In the genomic region with DNA sequence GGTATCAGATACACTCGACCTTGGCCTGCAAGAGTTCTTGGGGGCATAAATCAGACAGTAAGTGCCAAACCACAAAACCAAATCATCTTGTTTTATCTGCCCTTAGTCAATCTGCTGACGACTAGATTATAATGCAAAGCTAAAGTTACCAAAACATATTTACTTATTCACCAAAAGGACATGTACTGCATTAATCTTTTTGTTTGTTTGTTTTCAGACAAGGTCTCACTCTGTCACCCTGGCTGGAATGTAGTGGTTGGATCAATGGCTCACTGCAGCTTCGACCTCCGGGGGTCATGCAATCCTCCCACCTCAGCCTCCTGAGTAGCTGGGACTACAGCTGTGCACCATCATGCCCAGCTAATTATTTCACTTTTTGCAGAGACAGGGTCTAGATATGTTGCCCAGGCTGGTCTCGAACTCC, we compare ENCODE assay signal across 17 cellular contexts.
"Had no signal": no experiment of that assay in that cellular context is flagged by ENCODE, and none has a peak within 500 bp of the region (broad histone marks: within the 10 kb centered on the region; RNA-seq: fewer than 3 reads in every experiment).

No MANE protein-coding gene starts in this region.

- H3K4me1 Mint-ChIP-seq: activated CD4-positive, alpha-beta memory T cell treated with anti-CD3 and anti-CD28 coated beads, Interleukin-2, amount 10 ng/mL, durations not matched to agents 7 days and 5 days; activated CD8-positive, alpha-beta memory T cell treated with anti-CD3 and anti-CD28 coated beads, Interleukin-2, amount 10 ng/mL, durations not matched to agents 7 days and 5 days had no signal

- H3K27ac ChIP-seq: epithelial cell of prostate, gastrocnemius medialis, heart left ventricle, thoracic aorta, upper lobe of left lung had no signal

- H3K27me3 ChIP-seq: gastrocnemius medialis, heart left ventricle, upper lobe of left lung had no signal

- H3K27me3 Mint-ChIP-seq: activated CD4-positive, alpha-beta memory T cell treated with anti-CD3 and anti-CD28 coated beads, Interleukin-2, amount 10 ng/mL, durations not matched to agents 7 days and 5 days; activated CD8-positive, alpha-beta memory T cell treated with anti-CD3 and anti-CD28 coated beads, Interleukin-2, amount 10 ng/mL, durations not matched to agents 7 days and 5 days; activated naive CD8-positive, alpha-beta T cell; effector memory CD8-positive, alpha-beta T cell; naive thymus-derived CD8-positive, alpha-beta T cell; stimulated activated naive B cell treated with anti-CD40 and anti-IgM and Interleukin-4, amounts not matched to agents 10 μg/mL and 1 μg/mL and 100 μg/mL, for 72 hours had no signal

- ATAC-seq: activated CD8-positive, alpha-beta memory T cell treated with anti-CD3 and anti-CD28 coated beads, Interleukin-2, amount 10 ng/mL, durations not matched to agents 7 days and 5 days; effector memory CD8-positive, alpha-beta T cell; gastrocnemius medialis; heart left ventricle; naive thymus-derived CD8-positive, alpha-beta T cell; stimulated activated naive B cell treated with anti-CD40 and anti-IgM and Interleukin-4, amounts not matched to agents 10 μg/mL and 1 μg/mL and 100 μg/mL, for 72 hours had no signal

- H3K27ac Mint-ChIP-seq: activated CD4-positive, alpha-beta memory T cell treated with anti-CD3 and anti-CD28 coated beads, Interleukin-2, amount 10 ng/mL, durations not matched to agents 7 days and 5 days; activated CD8-positive, alpha-beta memory T cell treated with anti-CD3 and anti-CD28 coated beads, Interleukin-2, amount 10 ng/mL, durations not matched to agents 7 days and 5 days; activated naive CD8-positive, alpha-beta T cell; effector memory CD8-positive, alpha-beta T cell; naive thymus-derived CD8-positive, alpha-beta T cell; stimulated activated naive B cell treated with anti-CD40 and anti-IgM and Interleukin-4, amounts not matched to agents 10 μg/mL and 1 μg/mL and 100 μg/mL, for 72 hours had no signal

- H3K36me3 ChIP-seq: gastrocnemius medialis had no signal

- H3K4me1 ChIP-seq: gastrocnemius medialis had no signal

- DNase-seq: activated CD4-positive, alpha-beta memory T cell treated with anti-CD3 and anti-CD28 coated beads, Interleukin-2, amount 10 ng/mL, durations not matched to agents 7 days and 5 days; activated CD4-positive, alpha-beta T cell treated with anti-CD3 and anti-CD28 coated beads for 48 hours; activated CD4-positive, CD25-positive, alpha-beta regulatory T cell; activated CD8-positive, alpha-beta memory T cell treated with anti-CD3 and anti-CD28 coated beads, Interleukin-2, amount 10 ng/mL, durations not matched to agents 7 days and 5 days; amniotic stem cell; caudate nucleus; effector memory CD8-positive, alpha-beta T cell; gastrocnemius medialis; heart left ventricle; naive thymus-derived CD8-positive, alpha-beta T cell; stimulated activated naive B cell treated with anti-CD40 and anti-IgM and Interleukin-4, amounts not matched to agents 10 μg/mL and 1 μg/mL and 100 μg/mL, for 72 hours; T-helper 1 cell; T-helper 9 cell; upper lobe of left lung had no signal

- H3K4me3 ChIP-seq: gastrocnemius medialis, heart left ventricle, thoracic aorta, upper lobe of left lung had no signal

- H3K4me3 Mint-ChIP-seq: activated CD4-positive, alpha-beta memory T cell treated with anti-CD3 and anti-CD28 coated beads, Interleukin-2, amount 10 ng/mL, durations not matched to agents 7 days and 5 days; activated CD8-positive, alpha-beta memory T cell treated with anti-CD3 and anti-CD28 coated beads, Interleukin-2, amount 10 ng/mL, durations not matched to agents 7 days and 5 days; activated naive CD8-positive, alpha-beta T cell; effector memory CD8-positive, alpha-beta T cell; naive thymus-derived CD8-positive, alpha-beta T cell; stimulated activated naive B cell treated with anti-CD40 and anti-IgM and Interleukin-4, amounts not matched to agents 10 μg/mL and 1 μg/mL and 100 μg/mL, for 72 hours had no signal

- H3K9me3 Mint-ChIP-seq: activated CD4-positive, alpha-beta memory T cell treated with anti-CD3 and anti-CD28 coated beads, Interleukin-2, amount 10 ng/mL, durations not matched to agents 7 days and 5 days; naive thymus-derived CD8-positive, alpha-beta T cell; stimulated activated naive B cell treated with anti-CD40 and anti-IgM and Interleukin-4, amounts not matched to agents 10 μg/mL and 1 μg/mL and 100 μg/mL, for 72 hours had no signal

- H3K9me3 ChIP-seq: gastrocnemius medialis, heart left ventricle, thoracic aorta, upper lobe of left lung had no signal
